ENCODE assay signal across 22 cellular contexts in genomic region chr10:5265139-5265538, GRCh38.
DNase-seq lines count a peak whose midpoint lies in the region; ATAC-seq, FAIRE-seq and TF ChIP-seq lines count a peak whose summit lies in the region.
"Had no signal": no experiment of that assay in that cellular context is flagged by ENCODE, and none has a peak within 500 bp of the region (broad histone marks: within the 10 kb centered on the region; RNA-seq: fewer than 3 reads in every experiment).

No MANE protein-coding gene starts in this region.

- peaks cover 15% of the 10 kb centered on the region; the same call in 2 of the 3 replicates for H3K4me1 ChIP-seq in A549
- H3K4me1 ChIP-seq in kidney (ENCODE audit: control insufficient read depth in 1 of 2, insufficient read depth in 1 of 2, low read depth in 1 of 2, low read length in 2 of 2), result no peaks in the 10 kb centered on the region
- H3K4me1 ChIP-seq in adrenal gland (replicated peaks in 1 of 2), result no peaks in the 10 kb centered on the region
- no peaks in the 10 kb centered on the region for H3K4me1 ChIP-seq in left lung
- H3K4me1 ChIP-seq: BLaER1, HAP-1 had no signal

- DNase-seq in A549 (ENCODE audit: low read depth in 1 of 2, low spot score in 1 of 2), result no peak
- DNase-seq in GM18507 (ENCODE audit: extremely low spot score, insufficient read length, low read depth), result no peak
- no peak for DNase-seq in kidney
- DNase-seq in renal cortical epithelial cell (ENCODE audit: low read depth), result peak; percentile 76
- no peak for DNase-seq in adrenal gland
- no peak for DNase-seq in posterior vena cava (ENCODE audit: low spot score)
- DNase-seq in left lung, result no peak
- DNase-seq: 8988T; Caco-2; CD4-positive, CD25-positive, alpha-beta regulatory T cell; CD8-positive, alpha-beta T cell; DMS153; DND-41; GOT3; HFFc6 had no signal

- POLR2A ChIA-PET in A549 (lab: Yijun Ruan, JAX), result no interaction called here

- TF ChIP-seq CTCF in A549 (IDR thresholded peaks at IDR 0.05) (no peak), kidney (IDR thresholded peaks at IDR 0.05; ENCODE audit: borderline replicate concordance, extremely low read depth, insufficient read depth) (no peak), adrenal gland (IDR thresholded peaks at IDR 0.05) (no peak), left lung (IDR thresholded peaks at IDR 0.05) (no peak)

- no peak overlapping the region for H3K4me2 ChIP-seq in A549
- H3K4me2 ChIP-seq: BLaER1 had no signal

- TF ChIP-seq EP300 in A549 (IDR thresholded peaks at IDR 0.05), result no peak

- TF ChIP-seq POLR2A in A549 (IDR thresholded peaks at IDR 0.05; ENCODE audit: low read length), result no peak
- no peak for TF ChIP-seq POLR2A in adrenal gland (IDR thresholded peaks at IDR 0.05)

- peak; percentile 13 for FAIRE-seq in A549 (lab: Jason Lieb, UNC)
- FAIRE-seq in GM18507 (lab: Jason Lieb, UNC), result peak; percentile 38
- peak; percentile 65 for FAIRE-seq in kidney (lab: Jason Lieb, UNC)
- FAIRE-seq: G401.6, GM12892, GM19239, H54 had no signal

- TF ChIP-seq RAD21 in A549 (conservative IDR thresholded peaks at IDR 0.05 in 1 of 2, IDR thresholded peaks at IDR 0.05 in 1 of 2), result no peak

- H3K27ac ChIP-seq in A549 (no peak overlapping the region), kidney (ENCODE audit: low read depth in 2 of 2, low read length in 2 of 2) (no peak overlapping the region), adrenal gland (no peak overlapping the region), left lung (no peak overlapping the region)
- H3K27ac ChIP-seq: BLaER1, C4-2B had no signal

- H3K9ac ChIP-seq in kidney (ENCODE audit: low read length in 2 of 2), result no peak overlapping the region
- H3K9ac ChIP-seq: BLaER1 had no signal

- ATAC-seq in A549 (no peak), left lung (no peak)
- ATAC-seq: CD8-positive, alpha-beta T cell had no signal

- H3K9me3 ChIP-seq in A549, result peaks cover 23% of the 10 kb centered on the region
- peaks cover 0 to 11% of the 10 kb centered on the region in 2 donors for H3K9me3 ChIP-seq in kidney (ENCODE audit: control insufficient read depth in 1 of 2, low read length in 2 of 2)
- H3K9me3 ChIP-seq in adrenal gland (replicated peaks in 1 of 3), result peaks cover 0 to 6% (median 0%) of the 10 kb centered on the region in 3 donors
- peaks cover 0 to 36% of the 10 kb centered on the region in 2 donors for H3K9me3 ChIP-seq in left lung
- H3K9me3 ChIP-seq: HAP-1 had no signal

- WGBS in A549 (ENCODE audit: missing lambda C conversion rate), result 97% methylated on average over 1 of the region's 1 CpG
- 50 to 76% (median 69%) methylated on average over 1 of the region's 1 CpG for WGBS in adrenal gland, 4 donors

- H3K4me3 ChIP-seq in A549, result no peak overlapping the region
- H3K4me3 ChIP-seq in kidney (ENCODE audit: low read length in 2 of 2), result no peak overlapping the region
- no peak overlapping the region for H3K4me3 ChIP-seq in adrenal gland
- H3K4me3 ChIP-seq in left lung, result no peak overlapping the region
- H3K4me3 ChIP-seq: BLaER1, HAP-1 had no signal

- intact Hi-C loops in kidney (cut with DNase I), result no loop called here
- intact Hi-C loops in adrenal gland (cut with DNase I), result no loop called here
- intact Hi-C loops in posterior vena cava (cut with DNase I), result no loop called here
- intact Hi-C loops in left lung (cut with DNase I), result no loop called here

- H3K36me3 ChIP-seq in kidney (ENCODE audit: control insufficient read depth in 1 of 2, insufficient read depth in 2 of 2, low read length in 2 of 2) (no peaks in the 10 kb centered on the region), adrenal gland (replicated peaks in 1 of 2) (no peaks in the 10 kb centered on the region), left lung (no peaks in the 10 kb centered on the region)
- H3K36me3 ChIP-seq: BLaER1, HAP-1 had no signal

- H3K27me3 ChIP-seq in adrenal gland (no peaks in the 10 kb centered on the region), left lung (no peaks in the 10 kb centered on the region)
- H3K27me3 ChIP-seq: BLaER1 had no signal

- CTCF ChIA-PET in A549 (lab: Yijun Ruan, JAX), result no interaction called here

TF ChIP-seq in A549, 52 proteins besides CTCF, POLR2A, EP300 and RAD21:
- TF ChIP-seq KDM5A (IDR thresholded peaks at IDR 0.05) (no peak), HOXB5 (CRISPR knock-in tag; IDR thresholded peaks at IDR 0.05) (no peak), RCOR1 (IDR thresholded peaks at IDR 0.05; ENCODE audit: low read depth, low read length) (no peak), BCL3 (IDR thresholded peaks at IDR 0.05) (no peak), HDAC2 (IDR thresholded peaks at IDR 0.05) (no peak), E2F6 (IDR thresholded peaks at IDR 0.05; ENCODE audit: borderline replicate concordance, low read depth) (no peak), MAZ (IDR thresholded peaks at IDR 0.05; ENCODE audit: borderline replicate concordance, low read depth, low read length) (no peak), REST (IDR thresholded peaks at IDR 0.05) (no peak), PHF8 (IDR thresholded peaks at IDR 0.05; ENCODE audit: borderline replicate concordance, low read depth) (no peak), ELK1 (IDR thresholded peaks at IDR 0.05; ENCODE audit: low read depth, low read length) (no peak), KDM1A (IDR thresholded peaks at IDR 0.05; ENCODE audit: low read depth) (no peak), NFE2L2 (conservative IDR thresholded peaks at IDR 0.05; ENCODE audit: low read length) (no peak), ZNF302 (CRISPR knock-in tag; IDR thresholded peaks at IDR 0.05) (no peak), ZC3H11A (IDR thresholded peaks at IDR 0.05) (no peak), HOXB13 (CRISPR knock-in tag; IDR thresholded peaks at IDR 0.05; ENCODE audit: low read depth) (no peak), BHLHE40 (IDR thresholded peaks at IDR 0.05; ENCODE audit: low read depth, low read length) (no peak)
TF ChIP-seq in A549: peak in this region for 0.
